9 cellular contexts compared by ENCODE assay signal in genomic region chr10:88851706-88852105, GRCh38. TPM values are rescaled to one million over a fixed set of nuclear protein-coding genes. Genes with fewer than 3 reads are reported as not detected.
DNase-seq lines count a peak whose midpoint lies in the region; ATAC-seq, FAIRE-seq and TF ChIP-seq lines count a peak whose summit lies in the region.
"Had no signal": no experiment of that assay in that cellular context is flagged by ENCODE, and none has a peak within 500 bp of the region (broad histone marks: within the 10 kb centered on the region; RNA-seq: fewer than 3 reads in every experiment).

Gene ANKRD22 (minus strand): TSS chr10:88851844. CDS start chr10:88851607, 237 bp downstream.

- H3K79me2 ChIP-seq in MM.1S (ENCODE audit: low read length), result no peaks in the 10 kb centered on the region

- H4K20me1 ChIP-seq in MM.1S (ENCODE audit: insufficient read depth, low read length), result no peaks in the 10 kb centered on the region

- H3K4me2 ChIP-seq in MM.1S (ENCODE audit: low read depth, low read length), result no peak within 1 kb of the TSS

- H3K9me3 ChIP-seq in mucosa of rectum (ENCODE audit: control insufficient read depth in 2 of 2, low read length in 2 of 2) (no peaks in the 10 kb centered on the region), MM.1S (replicated peaks; ENCODE audit: insufficient read depth, low read length) (no peaks in the 10 kb centered on the region)

- peak within 1 kb of the TSS; percentile 77 to 87 for H3K27ac ChIP-seq in mucosa of rectum (ENCODE audit: low read depth in 2 of 2, low read length in 2 of 2)
- H3K27ac ChIP-seq in MM.1S (ENCODE audit: low read length), result no peak within 1 kb of the TSS

- no peak within 1 kb of the TSS for H2AFZ ChIP-seq in MM.1S (ENCODE audit: low read length)

- H3K36me3 ChIP-seq in bronchial epithelial cell (ENCODE audit: control insufficient read depth, insufficient read depth, low read length), result no peaks in the 10 kb centered on the region
- no peaks in the 10 kb centered on the region for H3K36me3 ChIP-seq in mucosa of rectum (ENCODE audit: control insufficient read depth in 2 of 2, insufficient read depth in 2 of 2, low read length in 2 of 2)
- H3K36me3 ChIP-seq in H7 (replicated peaks; ENCODE audit: control insufficient read depth, insufficient read depth, low read length), result no peaks in the 10 kb centered on the region
- no peaks in the 10 kb centered on the region for H3K36me3 ChIP-seq in MM.1S (replicated peaks; ENCODE audit: insufficient read depth, low read length)

- TF ChIP-seq CTCF in bronchial epithelial cell (IDR thresholded peaks at IDR 0.05; ENCODE audit: insufficient read depth, low read length, severe bottlenecking), result no peak
- no peak for TF ChIP-seq CTCF in MM.1S (IDR thresholded peaks at IDR 0.05; ENCODE audit: low read length)

- H3F3A ChIP-seq in MM.1S (ENCODE audit: insufficient read depth, low read length), result no peaks in the 10 kb centered on the region

- H3K4me1 ChIP-seq in mucosa of rectum (ENCODE audit: control insufficient read depth in 2 of 2, insufficient read depth in 2 of 2, low read length in 2 of 2) (peaks cover 5 to 33% of the 10 kb centered on the region in 2 donors), MM.1S (ENCODE audit: low read length) (no peaks in the 10 kb centered on the region)

- H3K9me2 ChIP-seq in MM.1S (replicated peaks; ENCODE audit: insufficient read depth, low read length), result no peaks in the 10 kb centered on the region

- peak within 1 kb of the TSS; percentile 13 for H3K4me3 ChIP-seq in bronchial epithelial cell (ENCODE audit: low read depth, low read length)
- H3K4me3 ChIP-seq in mucosa of rectum (ENCODE audit: low read length in 2 of 2), result peak within 1 kb of the TSS; percentile 61 to 69
- no peak within 1 kb of the TSS for H3K4me3 ChIP-seq in H7 (ENCODE audit: insufficient read depth, low read depth, low read length)
- H3K4me3 ChIP-seq in MM.1S (ENCODE audit: low read length), result no peak within 1 kb of the TSS

- peak; percentile 97 for FAIRE-seq in bronchial epithelial cell (lab: Jason Lieb, UNC)

- DNase-seq in DMS53 treated with DMSO at 0.1 percent for 48 hours (lab: John Stamatoyannopoulos, UW; ENCODE audit: unreplicated experiment) (peak; percentile 96), NCI-H2107 (lab: John Stamatoyannopoulos, UW) (peak; percentile 0), bronchial epithelial cell (ENCODE audit: low read depth) (peak; percentile 100), H7 (no peak), MM.1S (no peak), RKO (ENCODE audit: low spot score) (no peak)
- DNase-seq: NCI-H1105 treated with DMSO at 0.1 percent for 48 hours had no signal

- H3K27me3 ChIP-seq in bronchial epithelial cell (ENCODE audit: control insufficient read depth, insufficient read depth, low read length), result no peaks in the 10 kb centered on the region
- H3K27me3 ChIP-seq in mucosa of rectum (ENCODE audit: control insufficient read depth in 2 of 2, insufficient read depth in 2 of 2, low read length in 2 of 2), result no peaks in the 10 kb centered on the region
- no peaks in the 10 kb centered on the region for H3K27me3 ChIP-seq in H7 (ENCODE audit: control insufficient read depth, insufficient read depth, low read length)
- no peaks in the 10 kb centered on the region for H3K27me3 ChIP-seq in MM.1S (replicated peaks; ENCODE audit: insufficient read depth, low read length)

- no peak for ATAC-seq in GM18909 (IDR thresholded peaks at IDR 0.05; ENCODE audit: poor library complexity, unreplicated experiment)

- H3K9ac ChIP-seq in mucosa of rectum (ENCODE audit: low read depth in 1 of 2, low read length in 2 of 2) (peak within 1 kb of the TSS; percentile 48 to 64), MM.1S (ENCODE audit: low read length) (no peak within 1 kb of the TSS)

RNA-seq across cellular contexts. Expression of gene ANKRD22, which starts in this region (rescaled TPM):
- 5.3 and 17.7 TPM in 2 replicates for total RNA-seq in bronchial epithelial cell
- total RNA-seq in H7 (2014; rRNA removed; shearing (Covaris generic)), result not detected in 2 replicates

Comparison
In these comparisons a context has a peak if more than half of its experiments do, and no peak if none do; other contexts are left out.
1. DNase-seq: peak in DMS53 treated with DMSO at 0.1 percent for 48 hours (single experiment), NCI-H2107 (single experiment) and bronchial epithelial cell (single experiment); none in H7 (single experiment), MM.1S (single experiment) and RKO (single experiment).
2. H3K4me3 ChIP-seq: peak in bronchial epithelial cell (single experiment) and mucosa of rectum (2 of 2); none in H7 (single experiment) and MM.1S (single experiment).